23 cellular contexts compared by ENCODE assay signal in genomic region chr4:110840221-110840654, GRCh38.
A peak's percentile ranks its signal among the peaks of the same experiment; 100 is the strongest.
DNase-seq lines count a peak whose midpoint lies in the region; ATAC-seq, FAIRE-seq and TF ChIP-seq lines count a peak whose summit lies in the region.
"Had no signal": no experiment of that assay in that cellular context is flagged by ENCODE, and none has a peak within 500 bp of the region (broad histone marks: within the 10 kb centered on the region; RNA-seq: fewer than 3 reads in every experiment).

No MANE protein-coding gene starts in this region.

- H3K9me3 Mint-ChIP-seq in HFFc6: no peaks in the 10 kb centered on the region
- H3K9me3 Mint-ChIP-seq: CD8-positive, alpha-beta T cell; nephron; stimulated activated naive CD8-positive, alpha-beta T cell treated with anti-CD3 and anti-CD28 coated beads, Interleukin-15, Interleukin-2, amounts not matched to agents 100 ng/mL and 50 ng/mL, for 24 hours had no signal

- intact Hi-C loops in heart right ventricle (cut with DNase I): no loop called here

- 32 to 39% methylated on average over 2 of the region's 2 CpGs for WGBS in heart right ventricle, 2 donors

- H3K36me3 ChIP-seq in heart right ventricle: no peaks in the 10 kb centered on the region
- H3K36me3 ChIP-seq in H7 (replicated peaks; ENCODE audit: control insufficient read depth, insufficient read depth, low read length): no peaks in the 10 kb centered on the region
- H3K36me3 ChIP-seq: upper lobe of right lung had no signal

- peaks cover 3% of the 10 kb centered on the region; the same call in 1 of the 2 replicates for H3K27me3 Mint-ChIP-seq in HFFc6 (ENCODE audit: insufficient read depth)
- H3K27me3 Mint-ChIP-seq: activated CD4-positive, alpha-beta T cell treated with anti-CD3 and anti-CD28 coated beads for 36 hours; stimulated activated naive CD8-positive, alpha-beta T cell treated with anti-CD3 and anti-CD28 coated beads, Interleukin-15, Interleukin-2, amounts not matched to agents 100 ng/mL and 50 ng/mL, for 24 hours had no signal

- peaks cover 21% of the 10 kb centered on the region for H3K4me1 Mint-ChIP-seq in HFFc6 (ENCODE audit: low read depth)
- H3K4me1 Mint-ChIP-seq: activated CD4-positive, alpha-beta T cell treated with anti-CD3 and anti-CD28 coated beads for 36 hours had no signal

- no peak for FAIRE-seq in D721Med (lab: Jason Lieb, UNC)
- FAIRE-seq: A549 had no signal

- no peak overlapping the region for H3K4me3 Mint-ChIP-seq in HFFc6
- H3K4me3 Mint-ChIP-seq: activated CD4-positive, alpha-beta T cell treated with anti-CD3 and anti-CD28 coated beads for 36 hours; CD8-positive, alpha-beta T cell; nephron; stimulated activated naive CD8-positive, alpha-beta T cell treated with anti-CD3 and anti-CD28 coated beads, Interleukin-15, Interleukin-2, amounts not matched to agents 100 ng/mL and 50 ng/mL, for 24 hours had no signal

- no peak overlapping the region for H3K27ac Mint-ChIP-seq in HFFc6
- H3K27ac Mint-ChIP-seq: activated CD4-positive, alpha-beta T cell treated with anti-CD3 and anti-CD28 coated beads for 36 hours; CD8-positive, alpha-beta T cell; stimulated activated naive CD8-positive, alpha-beta T cell treated with anti-CD3 and anti-CD28 coated beads, Interleukin-15, Interleukin-2, amounts not matched to agents 100 ng/mL and 50 ng/mL, for 24 hours had no signal

- CTCF ChIA-PET in AG04450 (lab: Charles Lee): no interaction called here

- no peak overlapping the region for H3K27ac ChIP-seq in AG04450 (ENCODE audit: low read depth, low read length)
- no peak overlapping the region for H3K27ac ChIP-seq in heart right ventricle
- H3K27ac ChIP-seq: A549, coronary artery, KMS-11, upper lobe of right lung had no signal

- DNase-seq in AG04450 (ENCODE audit: low read depth, low spot score): peak; percentile 13
- peak; percentile 67 for DNase-seq in HFFc6
- peak; percentile 5 for DNase-seq in amniotic stem cell (lab: John Stamatoyannopoulos, UW)
- DNase-seq in hepatic stellate cell (ENCODE audit: low spot score): peak; percentile 23
- DNase-seq in heart right ventricle: no peak
- DNase-seq in NCI-H2029 treated with DMSO at 0.1 percent for 48 hours (lab: John Stamatoyannopoulos, UW): no peak
- no peak for DNase-seq in H7
- DNase-seq in D721Med (ENCODE audit: insufficient read length, low spot score): no peak
- DNase-seq: activated CD4-positive, alpha-beta T cell treated with anti-CD3 and anti-CD28 coated beads for 36 hours; CD8-positive, alpha-beta T cell; DND-41; head of caudate nucleus; NCI-H1417; NCI-H774; retina; upper lobe of right lung had no signal

- no peak for TF ChIP-seq CTCF in AG04450 (IDR thresholded peaks at IDR 0.05; ENCODE audit: low read depth, low read length)
- no peak for TF ChIP-seq CTCF in HFFc6 (IDR thresholded peaks at IDR 0.05)
- TF ChIP-seq CTCF in heart right ventricle (IDR thresholded peaks at IDR 0.05): no peak
- no peak for TF ChIP-seq CTCF in D721Med (IDR thresholded peaks at IDR 0.05; ENCODE audit: insufficient read depth, missing control alignments)

- H3K36me3 Mint-ChIP-seq in HFFc6 (ENCODE audit: low read depth): no peaks in the 10 kb centered on the region
- H3K36me3 Mint-ChIP-seq: CD8-positive, alpha-beta T cell had no signal

- H3K4me3 ChIP-seq in AG04450 (ENCODE audit: low read depth, low read length) (no peak overlapping the region), heart right ventricle (no peak overlapping the region), H7 (ENCODE audit: insufficient read depth, low read depth, low read length) (no peak overlapping the region)
- H3K4me3 ChIP-seq: A549, coronary artery, upper lobe of right lung had no signal

- H3K27me3 ChIP-seq in AG04450 (ENCODE audit: control insufficient read depth, insufficient read depth, low read length) (no peaks in the 10 kb centered on the region), heart right ventricle (no peaks in the 10 kb centered on the region), H7 (ENCODE audit: control insufficient read depth, insufficient read depth, low read length) (no peaks in the 10 kb centered on the region)
- H3K27me3 ChIP-seq: upper lobe of right lung had no signal

- H3K9me3 ChIP-seq in AG04450 (ENCODE audit: control insufficient read depth, insufficient read depth, low read length): no peaks in the 10 kb centered on the region; the same call in 1 of the 2 replicates
- H3K9me3 ChIP-seq in heart right ventricle: no peaks in the 10 kb centered on the region
- H3K9me3 ChIP-seq: A549, upper lobe of right lung had no signal

- POLR2A ChIA-PET in AG04450 (lab: Yijun Ruan, JAX): interaction anchor here (0.6 kb wide), 1 partner anchor 15 kb away, joined by 3 read pairs; no protein-coding TSS in a partner anchor

- H3K4me1 ChIP-seq in heart right ventricle: no peaks in the 10 kb centered on the region
- H3K4me1 ChIP-seq: A549, upper lobe of right lung had no signal

- ATAC-seq in heart right ventricle: no peak
- ATAC-seq: A549; activated CD4-positive, alpha-beta T cell treated with anti-CD3 and anti-CD28 coated beads for 36 hours; CD8-positive, alpha-beta T cell; Panc1; SK-N-SH treated with all-trans-retinoic acid at 6 μM for 48 hours; upper lobe of right lung had no signal

Comparison
In these comparisons a context has a peak if more than half of its experiments do, and no peak if none do; other contexts are left out.
1. DNase-seq: peak in AG04450 (single experiment), HFFc6 (single experiment), amniotic stem cell (single experiment) and hepatic stellate cell (single experiment); none in heart right ventricle (0 of 2), NCI-H2029 treated with DMSO at 0.1 percent for 48 hours (single experiment), H7 (single experiment) and D721Med (single experiment).